4 cellular contexts compared by ENCODE assay signal in genomic region chr11:76696756-76697155, GRCh38. TPM values are rescaled to one million over a fixed set of nuclear protein-coding genes. Genes with fewer than 3 reads are reported as not detected.
"Had no signal": no experiment of that assay in that cellular context is flagged by ENCODE, and none has a peak within 500 bp of the region (broad histone marks: within the 10 kb centered on the region; RNA-seq: fewer than 3 reads in every experiment).

No MANE protein-coding gene starts in this region.

- H3K4me3 ChIP-seq: GM12878 had no signal

- ATAC-seq: GM12878 had no signal

- DNase-seq: GDM1, GF-D8 had no signal

RNA-seq across cellular contexts. Expression of gene LRRC32, which starts 26.2 kb away (rescaled TPM):
- total RNA-seq: G401 had no signal
